ENCODE assay signal across 1 cellular context in the genomic region with DNA sequence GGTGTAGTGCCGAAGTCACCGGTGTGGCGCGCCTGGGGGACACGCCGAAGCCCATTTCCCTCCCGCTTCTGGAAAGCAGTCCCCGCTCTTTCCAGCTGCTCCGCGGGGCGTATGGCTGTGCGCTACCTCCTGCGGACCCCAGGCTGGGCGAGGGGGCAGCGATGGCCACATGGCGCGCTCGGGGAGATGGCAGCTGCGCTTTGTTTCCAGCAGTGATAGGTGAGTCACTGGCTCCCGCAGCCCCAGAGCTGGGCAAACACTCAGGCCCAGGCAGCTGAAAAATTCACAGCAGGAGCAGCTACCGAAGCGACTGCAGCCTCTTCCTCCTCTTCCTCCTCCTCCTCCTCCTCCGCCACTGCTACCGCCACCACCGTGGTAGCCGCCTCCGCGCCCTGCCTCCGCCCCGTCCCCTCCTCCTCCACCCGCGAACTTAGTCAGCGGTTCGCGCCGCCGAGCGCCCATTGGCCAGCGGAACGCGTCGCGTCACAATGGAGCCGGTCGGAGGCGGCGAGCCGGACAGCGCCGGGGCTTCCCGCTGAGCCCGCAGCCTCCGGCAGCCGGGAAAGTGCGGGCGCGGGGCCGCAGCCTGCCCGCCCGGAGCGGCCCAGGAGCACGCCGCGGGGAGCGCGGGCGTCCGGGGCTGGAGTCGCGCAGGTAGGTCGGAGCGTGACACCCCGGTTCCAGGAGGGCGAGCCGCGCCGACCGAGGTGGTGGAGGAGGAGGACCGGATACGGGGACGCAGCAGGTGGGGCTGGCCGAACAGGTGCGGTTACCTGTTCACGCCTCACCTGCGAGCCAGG.
TF ChIP-seq lines count a peak whose summit lies in the region.

Gene LRRC8B, plus strand, starts transcription at position 461 of the 800 bp plus-strand sequence. CDS start 57,822 bp downstream, outside the sequence.

TF ChIP-seq in HepG2, 621 proteins besides CTCF, POLR2A, EP300 and RAD21 (continued from another document and continues in another):
- TF ChIP-seq ZNF205 (CRISPR knock-in tag; IDR thresholded peaks at IDR 0.05) (peak; percentile 73), ZNF639 (CRISPR knock-in tag; conservative IDR thresholded peaks at IDR 0.05) (peak; percentile 29; the same call in 1 of the 2 replicates), KDM3A (CRISPR knock-in tag; IDR thresholded peaks at IDR 0.05; ENCODE audit: low read depth) (peak; percentile 38; the same call in 1 of the 2 replicates), PCBP2 (optimal IDR thresholded peaks at IDR 0.05; ENCODE audit: low read depth, low read length, poor library complexity, severe bottlenecking) (no peak), KLF12 (CRISPR knock-in tag; IDR thresholded peaks at IDR 0.05; ENCODE audit: borderline replicate concordance) (no peak), NR0B2 (CRISPR knock-in tag; IDR thresholded peaks at IDR 0.05) (peak; percentile 46; the same call in 1 of the 2 replicates), ZNF782 (CRISPR knock-in tag; IDR thresholded peaks at IDR 0.05; ENCODE audit: borderline replicate concordance) (peak; percentile 91), ZNF570 (CRISPR knock-in tag; IDR thresholded peaks at IDR 0.05; ENCODE audit: borderline replicate concordance) (0 out of 2 replicates have a peak, but pooled peaks have one; percentile 62), KLF9 (CRISPR knock-in tag; IDR thresholded peaks at IDR 0.05; ENCODE audit: low read depth) (peak; percentile 27; the same call in 1 of the 2 replicates), HIVEP1 (CRISPR knock-in tag; IDR thresholded peaks at IDR 0.05) (peak; percentile 68; the same call in 1 of the 2 replicates), TERF1 (CRISPR knock-in tag; IDR thresholded peaks at IDR 0.05) (0 out of 2 replicates have a peak, but pooled peaks have one; percentile 68), KMT2B (CRISPR knock-in tag; IDR thresholded peaks at IDR 0.05) (peak; percentile 69), HOXA9 (CRISPR knock-in tag; IDR thresholded peaks at IDR 0.05; ENCODE audit: borderline replicate concordance) (no peak), HNRNPK (IDR thresholded peaks at IDR 0.05; ENCODE audit: low read depth, low read length, poor library complexity, severe bottlenecking) (peak; percentile 41), ZNF20 (CRISPR knock-in tag; IDR thresholded peaks at IDR 0.05) (no peak), ZC3H13 (CRISPR knock-in tag; IDR thresholded peaks at IDR 0.05) (peak; percentile 33; the same call in 1 of the 2 replicates), ZBTB7B (CRISPR knock-in tag; IDR thresholded peaks at IDR 0.05) (peak; percentile 76; the same call in 1 of the 2 replicates), SAP130 (CRISPR knock-in tag; IDR thresholded peaks at IDR 0.05; ENCODE audit: low read depth) (peak; percentile 62), ZFP62 (CRISPR knock-in tag; IDR thresholded peaks at IDR 0.05) (no peak), SATB2 (CRISPR knock-in tag; IDR thresholded peaks at IDR 0.05) (peak; percentile 66; the same call in 1 of the 2 replicates), SNRNP70 (IDR thresholded peaks at IDR 0.05; ENCODE audit: low read depth, low read length) (no peak), MXD3 (CRISPR knock-in tag; IDR thresholded peaks at IDR 0.05) (peak; percentile 85), U2AF1 (optimal IDR thresholded peaks at IDR 0.05; ENCODE audit: low read depth, low read length) (peak; percentile 92), ZNF510 (CRISPR knock-in tag; IDR thresholded peaks at IDR 0.05; ENCODE audit: low read depth) (peak; percentile 74; the same call in 1 of the 2 replicates), KDM5B (CRISPR knock-in tag; IDR thresholded peaks at IDR 0.05; ENCODE audit: borderline replicate concordance) (peak; percentile 67; the same call in 1 of the 2 replicates), ERF (CRISPR knock-in tag; IDR thresholded peaks at IDR 0.05) (peak; percentile 33)
- TF ChIP-seq, protein P1, sequence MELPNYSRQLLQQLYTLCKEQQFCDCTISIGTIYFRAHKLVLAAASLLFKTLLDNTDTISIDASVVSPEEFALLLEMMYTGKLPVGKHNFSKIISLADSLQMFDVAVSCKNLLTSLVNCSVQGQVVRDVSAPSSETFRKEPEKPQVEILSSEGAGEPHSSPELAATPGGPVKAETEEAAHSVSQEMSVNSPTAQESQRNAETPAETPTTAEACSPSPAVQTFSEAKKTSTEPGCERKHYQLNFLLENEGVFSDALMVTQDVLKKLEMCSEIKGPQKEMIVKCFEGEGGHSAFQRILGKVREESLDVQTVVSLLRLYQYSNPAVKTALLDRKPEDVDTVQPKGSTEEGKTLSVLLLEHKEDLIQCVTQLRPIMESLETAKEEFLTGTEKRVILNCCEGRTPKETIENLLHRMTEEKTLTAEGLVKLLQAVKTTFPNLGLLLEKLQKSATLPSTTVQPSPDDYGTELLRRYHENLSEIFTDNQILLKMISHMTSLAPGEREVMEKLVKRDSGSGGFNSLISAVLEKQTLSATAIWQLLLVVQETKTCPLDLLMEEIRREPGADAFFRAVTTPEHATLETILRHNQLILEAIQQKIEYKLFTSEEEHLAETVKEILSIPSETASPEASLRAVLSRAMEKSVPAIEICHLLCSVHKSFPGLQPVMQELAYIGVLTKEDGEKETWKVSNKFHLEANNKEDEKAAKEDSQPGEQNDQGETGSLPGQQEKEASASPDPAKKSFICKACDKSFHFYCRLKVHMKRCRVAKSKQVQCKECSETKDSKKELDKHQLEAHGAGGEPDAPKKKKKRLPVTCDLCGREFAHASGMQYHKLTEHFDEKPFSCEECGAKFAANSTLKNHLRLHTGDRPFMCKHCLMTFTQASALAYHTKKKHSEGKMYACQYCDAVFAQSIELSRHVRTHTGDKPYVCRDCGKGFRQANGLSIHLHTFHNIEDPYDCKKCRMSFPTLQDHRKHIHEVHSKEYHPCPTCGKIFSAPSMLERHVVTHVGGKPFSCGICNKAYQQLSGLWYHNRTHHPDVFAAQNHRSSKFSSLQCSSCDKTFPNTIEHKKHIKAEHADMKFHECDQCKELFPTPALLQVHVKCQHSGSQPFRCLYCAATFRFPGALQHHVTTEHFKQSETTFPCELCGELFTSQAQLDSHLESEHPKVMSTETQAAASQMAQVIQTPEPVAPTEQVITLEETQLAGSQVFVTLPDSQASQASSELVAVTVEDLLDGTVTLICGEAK (IDR thresholded peaks at IDR 0.05) = no peak
- TF ChIP-seq, protein P1 (CRISPR knock-in tag; IDR thresholded peaks at IDR 0.05) = peak; percentile 71; the same call in 1 of the 2 replicates
- TF ChIP-seq, protein P2, sequence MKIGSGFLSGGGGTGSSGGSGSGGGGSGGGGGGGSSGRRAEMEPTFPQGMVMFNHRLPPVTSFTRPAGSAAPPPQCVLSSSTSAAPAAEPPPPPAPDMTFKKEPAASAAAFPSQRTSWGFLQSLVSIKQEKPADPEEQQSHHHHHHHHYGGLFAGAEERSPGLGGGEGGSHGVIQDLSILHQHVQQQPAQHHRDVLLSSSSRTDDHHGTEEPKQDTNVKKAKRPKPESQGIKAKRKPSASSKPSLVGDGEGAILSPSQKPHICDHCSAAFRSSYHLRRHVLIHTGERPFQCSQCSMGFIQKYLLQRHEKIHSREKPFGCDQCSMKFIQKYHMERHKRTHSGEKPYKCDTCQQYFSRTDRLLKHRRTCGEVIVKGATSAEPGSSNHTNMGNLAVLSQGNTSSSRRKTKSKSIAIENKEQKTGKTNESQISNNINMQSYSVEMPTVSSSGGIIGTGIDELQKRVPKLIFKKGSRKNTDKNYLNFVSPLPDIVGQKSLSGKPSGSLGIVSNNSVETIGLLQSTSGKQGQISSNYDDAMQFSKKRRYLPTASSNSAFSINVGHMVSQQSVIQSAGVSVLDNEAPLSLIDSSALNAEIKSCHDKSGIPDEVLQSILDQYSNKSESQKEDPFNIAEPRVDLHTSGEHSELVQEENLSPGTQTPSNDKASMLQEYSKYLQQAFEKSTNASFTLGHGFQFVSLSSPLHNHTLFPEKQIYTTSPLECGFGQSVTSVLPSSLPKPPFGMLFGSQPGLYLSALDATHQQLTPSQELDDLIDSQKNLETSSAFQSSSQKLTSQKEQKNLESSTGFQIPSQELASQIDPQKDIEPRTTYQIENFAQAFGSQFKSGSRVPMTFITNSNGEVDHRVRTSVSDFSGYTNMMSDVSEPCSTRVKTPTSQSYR (CRISPR knock-in tag; IDR thresholded peaks at IDR 0.05; ENCODE audit: borderline replicate concordance) = peak; percentile 60; the same call in 1 of the 2 replicates
- TF ChIP-seq, protein P3, sequence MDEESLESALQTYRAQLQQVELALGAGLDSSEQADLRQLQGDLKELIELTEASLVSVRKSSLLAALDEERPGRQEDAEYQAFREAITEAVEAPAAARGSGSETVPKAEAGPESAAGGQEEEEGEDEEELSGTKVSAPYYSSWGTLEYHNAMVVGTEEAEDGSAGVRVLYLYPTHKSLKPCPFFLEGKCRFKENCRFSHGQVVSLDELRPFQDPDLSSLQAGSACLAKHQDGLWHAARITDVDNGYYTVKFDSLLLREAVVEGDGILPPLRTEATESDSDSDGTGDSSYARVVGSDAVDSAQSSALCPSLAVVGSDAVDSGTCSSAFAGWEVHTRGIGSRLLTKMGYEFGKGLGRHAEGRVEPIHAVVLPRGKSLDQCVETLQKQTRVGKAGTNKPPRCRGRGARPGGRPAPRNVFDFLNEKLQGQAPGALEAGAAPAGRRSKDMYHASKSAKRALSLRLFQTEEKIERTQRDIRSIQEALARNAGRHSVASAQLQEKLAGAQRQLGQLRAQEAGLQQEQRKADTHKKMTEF (CRISPR knock-in tag; IDR thresholded peaks at IDR 0.05) = peak; percentile 63
- TF ChIP-seq, protein P4, sequence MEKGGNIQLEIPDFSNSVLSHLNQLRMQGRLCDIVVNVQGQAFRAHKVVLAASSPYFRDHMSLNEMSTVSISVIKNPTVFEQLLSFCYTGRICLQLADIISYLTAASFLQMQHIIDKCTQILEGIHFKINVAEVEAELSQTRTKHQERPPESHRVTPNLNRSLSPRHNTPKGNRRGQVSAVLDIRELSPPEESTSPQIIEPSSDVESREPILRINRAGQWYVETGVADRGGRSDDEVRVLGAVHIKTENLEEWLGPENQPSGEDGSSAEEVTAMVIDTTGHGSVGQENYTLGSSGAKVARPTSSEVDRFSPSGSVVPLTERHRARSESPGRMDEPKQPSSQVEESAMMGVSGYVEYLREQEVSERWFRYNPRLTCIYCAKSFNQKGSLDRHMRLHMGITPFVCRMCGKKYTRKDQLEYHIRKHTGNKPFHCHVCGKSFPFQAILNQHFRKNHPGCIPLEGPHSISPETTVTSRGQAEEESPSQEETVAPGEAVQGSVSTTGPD (CRISPR knock-in tag; IDR thresholded peaks at IDR 0.05) = 0 out of 2 replicates have a peak, but pooled peaks have one; percentile 51
